ENCODE assay signal across 16 cellular contexts in genomic region chr1:150514260-150514659, GRCh38. TPM values are rescaled to one million over a fixed set of nuclear protein-coding genes. Genes with fewer than 3 reads are reported as not detected.
DNase-seq lines count a peak whose midpoint lies in the region; ATAC-seq and TF ChIP-seq lines count a peak whose summit lies in the region.
"Had no signal": no experiment of that assay in that cellular context is flagged by ENCODE, and none has a peak within 500 bp of the region (broad histone marks: within the 10 kb centered on the region; RNA-seq: fewer than 3 reads in every experiment).

No MANE protein-coding gene starts in this region.

- peaks cover 28% of the 10 kb centered on the region for H3K36me3 ChIP-seq in osteoblast (ENCODE audit: insufficient read depth, low read length)
- H3K36me3 ChIP-seq: HAP-1 had no signal

- H4K20me1 ChIP-seq in osteoblast (ENCODE audit: insufficient read depth, low read length), result no peaks in the 10 kb centered on the region

- H3K9me3 Mint-ChIP-seq in activated CD4-positive, alpha-beta T cell treated with anti-CD3 and anti-CD28 coated beads, Interleukin-2, amount 10 ng/mL, durations not matched to agents 24 days and 14 days, result no peaks in the 10 kb centered on the region
- no peaks in the 10 kb centered on the region for H3K9me3 Mint-ChIP-seq in IgD-negative memory B cell
- no peaks in the 10 kb centered on the region for H3K9me3 Mint-ChIP-seq in dendritic cell treated with granulocyte-macrophage colony-stimulating factor and Interleukin-4, amounts not matched to agents 40 ng/mL and 50 ng/mL, for 4 days

- no peaks in the 10 kb centered on the region for H3K27me3 ChIP-seq in osteoblast (ENCODE audit: insufficient read depth, low read length)

- no peak overlapping the region for H3K4me3 ChIP-seq in osteoblast (ENCODE audit: insufficient read depth, low read length)

- H3K27ac ChIP-seq in osteoblast (ENCODE audit: low read depth, low read length), result no peak overlapping the region

- H2AFZ ChIP-seq in osteoblast (ENCODE audit: low read length), result no peak overlapping the region

- H3K4me3 Mint-ChIP-seq in activated CD4-positive, alpha-beta T cell treated with anti-CD3 and anti-CD28 coated beads, Interleukin-2, amount 10 ng/mL, durations not matched to agents 24 days and 14 days, result peak overlapping the region; percentile 95
- H3K4me3 Mint-ChIP-seq in IgD-negative memory B cell, result peak overlapping the region; percentile 87 to 96 (median 94)
- peak overlapping the region; percentile 49 for H3K4me3 Mint-ChIP-seq in dendritic cell treated with granulocyte-macrophage colony-stimulating factor and Interleukin-4, amounts not matched to agents 40 ng/mL and 50 ng/mL, for 4 days

- peaks cover 10% of the 10 kb centered on the region for H3K4me1 ChIP-seq in osteoblast (ENCODE audit: insufficient read depth, low read length)

- no peak for ATAC-seq in HG03095 (IDR thresholded peaks at IDR 0.05; ENCODE audit: unreplicated experiment)
- no peak for ATAC-seq in GM21515 (IDR thresholded peaks at IDR 0.05; ENCODE audit: unreplicated experiment)

- no peak overlapping the region for H3K4me2 ChIP-seq in osteoblast (ENCODE audit: insufficient read depth, low read length)

- no peaks in the 10 kb centered on the region for H3K9me3 ChIP-seq in osteoblast (ENCODE audit: low read depth, low read length)
- H3K9me3 ChIP-seq: HAP-1 had no signal

- peaks cover 12% of the 10 kb centered on the region for H3K36me3 Mint-ChIP-seq in activated CD4-positive, alpha-beta T cell treated with anti-CD3 and anti-CD28 coated beads, Interleukin-2, amount 10 ng/mL, durations not matched to agents 24 days and 14 days (ENCODE audit: low read depth)
- peaks cover 2% of the 10 kb centered on the region for H3K36me3 Mint-ChIP-seq in IgD-negative memory B cell
- H3K36me3 Mint-ChIP-seq in dendritic cell treated with granulocyte-macrophage colony-stimulating factor and Interleukin-4, amounts not matched to agents 40 ng/mL and 50 ng/mL, for 4 days (ENCODE audit: low read depth), result peaks cover 41% of the 10 kb centered on the region

- no peak for DNase-seq in activated CD4-positive, alpha-beta T cell treated with anti-CD3 and anti-CD28 coated beads, Interleukin-2, amount 10 ng/mL, durations not matched to agents 24 days and 14 days
- DNase-seq in activated CD4-positive, alpha-beta T cell treated with anti-CD3 and anti-CD28 coated beads, Interleukin-2, amount 50 U/mL, for 1 hour, result no peak
- peak; percentile 48 for DNase-seq in osteoblast (ENCODE audit: insufficient read length, low spot score, missing footprints)
- DNase-seq in OCI-M1 (lab: John Stamatoyannopoulos, UW), result no peak
- DNase-seq: activated effector memory CD4-positive, alpha-beta T cell treated with anti-CD3 and anti-CD28 coated beads, Interleukin-2, amount 50 U/mL, for 16 hours; islet precursor cell; NCI-H1436 treated with DMSO at 0.1 percent for 48 hours; NCI-H524 treated with DMSO at 0.1 percent for 48 hours; RPMI8226 had no signal

- TF ChIP-seq CTCF in osteoblast (IDR thresholded peaks at IDR 0.05; ENCODE audit: extremely low read depth, low read depth, low read length), result no peak

- peaks cover 4% of the 10 kb centered on the region for H3K79me2 ChIP-seq in osteoblast (ENCODE audit: insufficient read depth, low read length)

- H3K27me3 Mint-ChIP-seq in activated CD4-positive, alpha-beta T cell treated with anti-CD3 and anti-CD28 coated beads, Interleukin-2, amount 10 ng/mL, durations not matched to agents 24 days and 14 days, result no peaks in the 10 kb centered on the region
- H3K27me3 Mint-ChIP-seq in IgD-negative memory B cell, result no peaks in the 10 kb centered on the region
- H3K27me3 Mint-ChIP-seq in dendritic cell treated with granulocyte-macrophage colony-stimulating factor and Interleukin-4, amounts not matched to agents 40 ng/mL and 50 ng/mL, for 4 days, result peaks cover 7% of the 10 kb centered on the region

- intact Hi-C loops in activated CD4-positive, alpha-beta T cell treated with anti-CD3 and anti-CD28 coated beads, Interleukin-2, amount 10 ng/mL, durations not matched to agents 24 days and 14 days (cut with micrococcal nuclease), result no loop called here
- intact Hi-C loops in dendritic cell treated with granulocyte-macrophage colony-stimulating factor and Interleukin-4, amounts not matched to agents 40 ng/mL and 50 ng/mL, for 4 days (cut with micrococcal nuclease), result no loop called here

- no peak overlapping the region for H3K27ac Mint-ChIP-seq in activated CD4-positive, alpha-beta T cell treated with anti-CD3 and anti-CD28 coated beads, Interleukin-2, amount 10 ng/mL, durations not matched to agents 24 days and 14 days
- peak overlapping the region in 1 of 3 donors; percentile 38 for H3K27ac Mint-ChIP-seq in IgD-negative memory B cell
- no peak overlapping the region for H3K27ac Mint-ChIP-seq in dendritic cell treated with granulocyte-macrophage colony-stimulating factor and Interleukin-4, amounts not matched to agents 40 ng/mL and 50 ng/mL, for 4 days

- H3K4me1 Mint-ChIP-seq in activated CD4-positive, alpha-beta T cell treated with anti-CD3 and anti-CD28 coated beads, Interleukin-2, amount 10 ng/mL, durations not matched to agents 24 days and 14 days, result peaks cover 15% of the 10 kb centered on the region
- peaks cover 16 to 24% (median 16%) of the 10 kb centered on the region in 3 donors for H3K4me1 Mint-ChIP-seq in IgD-negative memory B cell
- H3K4me1 Mint-ChIP-seq in dendritic cell treated with granulocyte-macrophage colony-stimulating factor and Interleukin-4, amounts not matched to agents 40 ng/mL and 50 ng/mL, for 4 days (ENCODE audit: low read depth), result peaks cover 37% of the 10 kb centered on the region

RNA-seq across cellular contexts. Expression of gene FALEC, which starts 1.3 kb away (rescaled TPM):
- total RNA-seq in activated CD4-positive, alpha-beta T cell treated with anti-CD3 and anti-CD28 coated beads, Interleukin-2, amount 10 ng/mL, durations not matched to agents 24 days and 14 days, result not detected in 2 replicates
- polyA plus RNA-seq in IgD-negative memory B cell, result 1.0 TPM
- 0.36 TPM in 1 of 2 replicates, not detected in the other for total RNA-seq in osteoblast
- total RNA-seq: A673, ureter had no signal

RNA-seq across cellular contexts. Expression of gene ECM1, which starts 6.4 kb away (rescaled TPM):
- 1.5 and 2.4 TPM in 2 replicates for total RNA-seq in activated CD4-positive, alpha-beta T cell treated with anti-CD3 and anti-CD28 coated beads, Interleukin-2, amount 10 ng/mL, durations not matched to agents 24 days and 14 days
- polyA plus RNA-seq in IgD-negative memory B cell, result 0.11 TPM
- 20.9 and 30.0 TPM in 2 replicates for total RNA-seq in osteoblast

RNA-seq across cellular contexts. Expression of gene TARS2, which starts 27.0 kb away (rescaled TPM):
- 68.8 and 77.4 TPM in 2 replicates for total RNA-seq in activated CD4-positive, alpha-beta T cell treated with anti-CD3 and anti-CD28 coated beads, Interleukin-2, amount 10 ng/mL, durations not matched to agents 24 days and 14 days
- 37.4 TPM for polyA plus RNA-seq in IgD-negative memory B cell
- total RNA-seq in osteoblast, result 10.1 and 14.7 TPM in 2 replicates

RNA-seq across cellular contexts. Expression of gene ADAMTSL4, which starts 34.9 kb away (rescaled TPM):
- 1.3 and 1.8 TPM in 2 replicates for total RNA-seq in activated CD4-positive, alpha-beta T cell treated with anti-CD3 and anti-CD28 coated beads, Interleukin-2, amount 10 ng/mL, durations not matched to agents 24 days and 14 days
- 0.30 TPM for polyA plus RNA-seq in IgD-negative memory B cell
- total RNA-seq in osteoblast, result 3.2 and 5.4 TPM in 2 replicates
- total RNA-seq: A673 had no signal
